Comparison of ENCODE assay signal across 1 cellular context in the genomic region with DNA sequence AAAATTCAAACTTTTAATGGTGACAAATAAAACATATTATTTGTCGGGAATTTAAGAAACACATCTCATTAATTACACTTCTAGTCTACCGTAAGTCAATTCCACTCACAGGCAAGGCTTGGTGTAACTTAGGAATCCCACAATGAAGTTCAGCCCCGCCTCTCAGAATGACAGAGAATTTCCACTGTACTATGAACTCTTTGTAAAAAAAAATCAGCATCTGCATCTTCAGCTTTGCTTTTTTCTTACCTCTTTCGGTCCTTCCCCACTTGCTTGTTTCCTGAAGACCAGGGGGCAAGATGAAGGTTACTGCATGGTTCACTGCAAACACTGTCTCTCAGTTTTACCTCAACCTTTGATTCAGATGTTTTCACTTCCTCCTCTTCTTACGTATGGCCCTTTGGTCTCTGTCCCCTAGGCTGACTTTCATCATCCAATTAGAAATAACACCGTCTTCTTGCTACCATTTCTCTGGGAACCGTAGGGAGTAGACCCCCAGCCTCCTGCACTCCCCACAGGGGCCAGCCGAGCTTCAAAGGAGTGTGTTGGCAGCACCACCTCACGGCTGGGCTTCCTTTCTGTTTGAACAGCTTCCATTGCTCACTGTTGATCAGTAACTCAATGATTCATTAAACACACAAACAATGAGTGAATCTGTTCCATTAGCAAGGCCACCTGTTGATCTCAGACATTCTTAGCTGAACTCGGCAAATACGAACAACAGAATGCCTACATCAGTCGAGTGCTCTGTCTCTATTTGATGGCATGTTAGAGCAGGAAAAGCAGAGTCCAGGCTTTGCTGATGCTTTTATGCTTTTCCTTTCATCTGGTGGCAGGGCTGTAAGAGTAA.
A peak's percentile ranks its signal among the peaks of the same experiment; 100 is the strongest.
TF ChIP-seq lines count a peak whose summit lies in the region.

No MANE protein-coding gene starts in this region.

TF ChIP-seq in HepG2, 621 proteins besides CTCF, POLR2A, EP300 and RAD21 (continued from another document and continues in another):
- TF ChIP-seq, protein P1, sequence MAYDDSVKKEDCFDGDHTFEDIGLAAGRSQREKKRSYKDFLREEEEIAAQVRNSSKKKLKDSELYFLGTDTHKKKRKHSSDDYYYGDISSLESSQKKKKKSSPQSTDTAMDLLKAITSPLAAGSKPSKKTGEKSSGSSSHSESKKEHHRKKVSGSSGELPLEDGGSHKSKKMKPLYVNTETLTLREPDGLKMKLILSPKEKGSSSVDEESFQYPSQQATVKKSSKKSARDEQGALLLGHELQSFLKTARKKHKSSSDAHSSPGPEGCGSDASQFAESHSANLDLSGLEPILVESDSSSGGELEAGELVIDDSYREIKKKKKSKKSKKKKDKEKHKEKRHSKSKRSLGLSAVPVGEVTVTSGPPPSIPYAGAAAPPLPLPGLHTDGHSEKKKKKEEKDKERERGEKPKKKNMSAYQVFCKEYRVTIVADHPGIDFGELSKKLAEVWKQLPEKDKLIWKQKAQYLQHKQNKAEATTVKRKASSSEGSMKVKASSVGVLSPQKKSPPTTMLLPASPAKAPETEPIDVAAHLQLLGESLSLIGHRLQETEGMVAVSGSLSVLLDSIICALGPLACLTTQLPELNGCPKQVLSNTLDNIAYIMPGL (CRISPR knock-in tag; IDR thresholded peaks at IDR 0.05; ENCODE audit: borderline replicate concordance in 1 of 2, low read depth in 1 of 2): peak; percentile 12 to 69; a peak in 2 of 4 replicates
- peak; percentile 52; the same call in 1 of the 2 replicates for TF ChIP-seq CC2D1A (CRISPR knock-in tag; IDR thresholded peaks at IDR 0.05)
- TF ChIP-seq PHF21A (CRISPR knock-in tag; IDR thresholded peaks at IDR 0.05): peak; percentile 98
- peak; percentile 22; the same call in 1 of the 2 replicates for TF ChIP-seq KDM2A (CRISPR knock-in tag; IDR thresholded peaks at IDR 0.05; ENCODE audit: borderline replicate concordance, low read depth)
- TF ChIP-seq, protein P2, sequence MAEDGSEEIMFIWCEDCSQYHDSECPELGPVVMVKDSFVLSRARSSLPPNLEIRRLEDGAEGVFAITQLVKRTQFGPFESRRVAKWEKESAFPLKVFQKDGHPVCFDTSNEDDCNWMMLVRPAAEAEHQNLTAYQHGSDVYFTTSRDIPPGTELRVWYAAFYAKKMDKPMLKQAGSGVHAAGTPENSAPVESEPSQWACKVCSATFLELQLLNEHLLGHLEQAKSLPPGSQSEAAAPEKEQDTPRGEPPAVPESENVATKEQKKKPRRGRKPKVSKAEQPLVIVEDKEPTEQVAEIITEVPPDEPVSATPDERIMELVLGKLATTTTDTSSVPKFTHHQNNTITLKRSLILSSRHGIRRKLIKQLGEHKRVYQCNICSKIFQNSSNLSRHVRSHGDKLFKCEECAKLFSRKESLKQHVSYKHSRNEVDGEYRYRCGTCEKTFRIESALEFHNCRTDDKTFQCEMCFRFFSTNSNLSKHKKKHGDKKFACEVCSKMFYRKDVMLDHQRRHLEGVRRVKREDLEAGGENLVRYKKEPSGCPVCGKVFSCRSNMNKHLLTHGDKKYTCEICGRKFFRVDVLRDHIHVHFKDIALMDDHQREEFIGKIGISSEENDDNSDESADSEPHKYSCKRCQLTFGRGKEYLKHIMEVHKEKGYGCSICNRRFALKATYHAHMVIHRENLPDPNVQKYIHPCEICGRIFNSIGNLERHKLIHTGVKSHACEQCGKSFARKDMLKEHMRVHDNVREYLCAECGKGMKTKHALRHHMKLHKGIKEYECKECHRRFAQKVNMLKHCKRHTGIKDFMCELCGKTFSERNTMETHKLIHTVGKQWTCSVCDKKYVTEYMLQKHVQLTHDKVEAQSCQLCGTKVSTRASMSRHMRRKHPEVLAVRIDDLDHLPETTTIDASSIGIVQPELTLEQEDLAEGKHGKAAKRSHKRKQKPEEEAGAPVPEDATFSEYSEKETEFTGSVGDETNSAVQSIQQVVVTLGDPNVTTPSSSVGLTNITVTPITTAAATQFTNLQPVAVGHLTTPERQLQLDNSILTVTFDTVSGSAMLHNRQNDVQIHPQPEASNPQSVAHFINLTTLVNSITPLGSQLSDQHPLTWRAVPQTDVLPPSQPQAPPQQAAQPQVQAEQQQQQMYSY (CRISPR knock-in tag; IDR thresholded peaks at IDR 0.05): peak; percentile 48; the same call in 1 of the 2 replicates
- TF ChIP-seq, protein P3, sequence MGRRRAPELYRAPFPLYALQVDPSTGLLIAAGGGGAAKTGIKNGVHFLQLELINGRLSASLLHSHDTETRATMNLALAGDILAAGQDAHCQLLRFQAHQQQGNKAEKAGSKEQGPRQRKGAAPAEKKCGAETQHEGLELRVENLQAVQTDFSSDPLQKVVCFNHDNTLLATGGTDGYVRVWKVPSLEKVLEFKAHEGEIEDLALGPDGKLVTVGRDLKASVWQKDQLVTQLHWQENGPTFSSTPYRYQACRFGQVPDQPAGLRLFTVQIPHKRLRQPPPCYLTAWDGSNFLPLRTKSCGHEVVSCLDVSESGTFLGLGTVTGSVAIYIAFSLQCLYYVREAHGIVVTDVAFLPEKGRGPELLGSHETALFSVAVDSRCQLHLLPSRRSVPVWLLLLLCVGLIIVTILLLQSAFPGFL (CRISPR knock-in tag; IDR thresholded peaks at IDR 0.05): no peak
- TF ChIP-seq, protein P4, sequence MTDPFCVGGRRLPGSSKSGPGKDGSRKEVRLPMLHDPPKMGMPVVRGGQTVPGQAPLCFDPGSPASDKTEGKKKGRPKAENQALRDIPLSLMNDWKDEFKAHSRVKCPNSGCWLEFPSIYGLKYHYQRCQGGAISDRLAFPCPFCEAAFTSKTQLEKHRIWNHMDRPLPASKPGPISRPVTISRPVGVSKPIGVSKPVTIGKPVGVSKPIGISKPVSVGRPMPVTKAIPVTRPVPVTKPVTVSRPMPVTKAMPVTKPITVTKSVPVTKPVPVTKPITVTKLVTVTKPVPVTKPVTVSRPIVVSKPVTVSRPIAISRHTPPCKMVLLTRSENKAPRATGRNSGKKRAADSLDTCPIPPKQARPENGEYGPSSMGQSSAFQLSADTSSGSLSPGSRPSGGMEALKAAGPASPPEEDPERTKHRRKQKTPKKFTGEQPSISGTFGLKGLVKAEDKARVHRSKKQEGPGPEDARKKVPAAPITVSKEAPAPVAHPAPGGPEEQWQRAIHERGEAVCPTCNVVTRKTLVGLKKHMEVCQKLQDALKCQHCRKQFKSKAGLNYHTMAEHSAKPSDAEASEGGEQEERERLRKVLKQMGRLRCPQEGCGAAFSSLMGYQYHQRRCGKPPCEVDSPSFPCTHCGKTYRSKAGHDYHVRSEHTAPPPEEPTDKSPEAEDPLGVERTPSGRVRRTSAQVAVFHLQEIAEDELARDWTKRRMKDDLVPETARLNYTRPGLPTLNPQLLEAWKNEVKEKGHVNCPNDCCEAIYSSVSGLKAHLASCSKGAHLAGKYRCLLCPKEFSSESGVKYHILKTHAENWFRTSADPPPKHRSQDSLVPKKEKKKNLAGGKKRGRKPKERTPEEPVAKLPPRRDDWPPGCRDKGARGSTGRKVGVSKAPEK (CRISPR knock-in tag; IDR thresholded peaks at IDR 0.05; ENCODE audit: borderline replicate concordance): peak; percentile 90; the same call in 1 of the 2 replicates
- no peak for TF ChIP-seq ZNF17 (CRISPR knock-in tag; IDR thresholded peaks at IDR 0.05)
- TF ChIP-seq MBD4 (IDR thresholded peaks at IDR 0.05; ENCODE audit: borderline replicate concordance, low read length): 0 out of 2 replicates have a peak, but pooled peaks have one; percentile 34
- TF ChIP-seq HIVEP1 (CRISPR knock-in tag; IDR thresholded peaks at IDR 0.05): peak; percentile 63; the same call in 1 of the 2 replicates
- TF ChIP-seq CBX5 (CRISPR knock-in tag; IDR thresholded peaks at IDR 0.05; ENCODE audit: borderline replicate concordance): peak; percentile 96; the same call in 1 of the 2 replicates
- TF ChIP-seq, protein P5, sequence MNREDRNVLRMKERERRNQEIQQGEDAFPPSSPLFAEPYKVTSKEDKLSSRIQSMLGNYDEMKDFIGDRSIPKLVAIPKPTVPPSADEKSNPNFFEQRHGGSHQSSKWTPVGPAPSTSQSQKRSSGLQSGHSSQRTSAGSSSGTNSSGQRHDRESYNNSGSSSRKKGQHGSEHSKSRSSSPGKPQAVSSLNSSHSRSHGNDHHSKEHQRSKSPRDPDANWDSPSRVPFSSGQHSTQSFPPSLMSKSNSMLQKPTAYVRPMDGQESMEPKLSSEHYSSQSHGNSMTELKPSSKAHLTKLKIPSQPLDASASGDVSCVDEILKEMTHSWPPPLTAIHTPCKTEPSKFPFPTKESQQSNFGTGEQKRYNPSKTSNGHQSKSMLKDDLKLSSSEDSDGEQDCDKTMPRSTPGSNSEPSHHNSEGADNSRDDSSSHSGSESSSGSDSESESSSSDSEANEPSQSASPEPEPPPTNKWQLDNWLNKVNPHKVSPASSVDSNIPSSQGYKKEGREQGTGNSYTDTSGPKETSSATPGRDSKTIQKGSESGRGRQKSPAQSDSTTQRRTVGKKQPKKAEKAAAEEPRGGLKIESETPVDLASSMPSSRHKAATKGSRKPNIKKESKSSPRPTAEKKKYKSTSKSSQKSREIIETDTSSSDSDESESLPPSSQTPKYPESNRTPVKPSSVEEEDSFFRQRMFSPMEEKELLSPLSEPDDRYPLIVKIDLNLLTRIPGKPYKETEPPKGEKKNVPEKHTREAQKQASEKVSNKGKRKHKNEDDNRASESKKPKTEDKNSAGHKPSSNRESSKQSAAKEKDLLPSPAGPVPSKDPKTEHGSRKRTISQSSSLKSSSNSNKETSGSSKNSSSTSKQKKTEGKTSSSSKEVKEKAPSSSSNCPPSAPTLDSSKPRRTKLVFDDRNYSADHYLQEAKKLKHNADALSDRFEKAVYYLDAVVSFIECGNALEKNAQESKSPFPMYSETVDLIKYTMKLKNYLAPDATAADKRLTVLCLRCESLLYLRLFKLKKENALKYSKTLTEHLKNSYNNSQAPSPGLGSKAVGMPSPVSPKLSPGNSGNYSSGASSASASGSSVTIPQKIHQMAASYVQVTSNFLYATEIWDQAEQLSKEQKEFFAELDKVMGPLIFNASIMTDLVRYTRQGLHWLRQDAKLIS (CRISPR knock-in tag; IDR thresholded peaks at IDR 0.05): no peak; the same call in 1 of the 2 replicates
- TF ChIP-seq, protein P6, sequence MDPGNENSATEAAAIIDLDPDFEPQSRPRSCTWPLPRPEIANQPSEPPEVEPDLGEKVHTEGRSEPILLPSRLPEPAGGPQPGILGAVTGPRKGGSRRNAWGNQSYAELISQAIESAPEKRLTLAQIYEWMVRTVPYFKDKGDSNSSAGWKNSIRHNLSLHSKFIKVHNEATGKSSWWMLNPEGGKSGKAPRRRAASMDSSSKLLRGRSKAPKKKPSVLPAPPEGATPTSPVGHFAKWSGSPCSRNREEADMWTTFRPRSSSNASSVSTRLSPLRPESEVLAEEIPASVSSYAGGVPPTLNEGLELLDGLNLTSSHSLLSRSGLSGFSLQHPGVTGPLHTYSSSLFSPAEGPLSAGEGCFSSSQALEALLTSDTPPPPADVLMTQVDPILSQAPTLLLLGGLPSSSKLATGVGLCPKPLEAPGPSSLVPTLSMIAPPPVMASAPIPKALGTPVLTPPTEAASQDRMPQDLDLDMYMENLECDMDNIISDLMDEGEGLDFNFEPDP (CRISPR knock-in tag; conservative IDR thresholded peaks at IDR 0.05): no peak
- TF ChIP-seq, protein P7, sequence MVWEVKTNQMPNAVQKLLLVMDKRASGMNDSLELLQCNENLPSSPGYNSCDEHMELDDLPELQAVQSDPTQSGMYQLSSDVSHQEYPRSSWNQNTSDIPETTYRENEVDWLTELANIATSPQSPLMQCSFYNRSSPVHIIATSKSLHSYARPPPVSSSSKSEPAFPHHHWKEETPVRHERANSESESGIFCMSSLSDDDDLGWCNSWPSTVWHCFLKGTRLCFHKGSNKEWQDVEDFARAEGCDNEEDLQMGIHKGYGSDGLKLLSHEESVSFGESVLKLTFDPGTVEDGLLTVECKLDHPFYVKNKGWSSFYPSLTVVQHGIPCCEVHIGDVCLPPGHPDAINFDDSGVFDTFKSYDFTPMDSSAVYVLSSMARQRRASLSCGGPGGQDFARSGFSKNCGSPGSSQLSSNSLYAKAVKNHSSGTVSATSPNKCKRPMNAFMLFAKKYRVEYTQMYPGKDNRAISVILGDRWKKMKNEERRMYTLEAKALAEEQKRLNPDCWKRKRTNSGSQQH (CRISPR knock-in tag; IDR thresholded peaks at IDR 0.05; ENCODE audit: low read depth): no peak
- TF ChIP-seq ZFP36 (IDR thresholded peaks at IDR 0.05; ENCODE audit: borderline replicate concordance, low read depth, low read length, partially characterized antibody): no peak
- TF ChIP-seq ESRRA (CRISPR knock-in tag; IDR thresholded peaks at IDR 0.05; ENCODE audit: low read depth): peak; percentile 58; the same call in 1 of the 2 replicates
- TF ChIP-seq JARID2 (CRISPR knock-in tag; IDR thresholded peaks at IDR 0.05; ENCODE audit: insufficient replicate concordance): peak; percentile 63
- TF ChIP-seq TOE1 (CRISPR knock-in tag; IDR thresholded peaks at IDR 0.05): 0 out of 2 replicates have a peak, but pooled peaks have one; percentile 78
- peak; percentile 60; the same call in 1 of the 2 replicates for TF ChIP-seq SRF (IDR thresholded peaks at IDR 0.05; ENCODE audit: low read depth, low read length)
- no peak for TF ChIP-seq FIP1L1 (IDR thresholded peaks at IDR 0.05; ENCODE audit: borderline replicate concordance, insufficient read depth, low read depth, low read length)
- TF ChIP-seq, protein P8, sequence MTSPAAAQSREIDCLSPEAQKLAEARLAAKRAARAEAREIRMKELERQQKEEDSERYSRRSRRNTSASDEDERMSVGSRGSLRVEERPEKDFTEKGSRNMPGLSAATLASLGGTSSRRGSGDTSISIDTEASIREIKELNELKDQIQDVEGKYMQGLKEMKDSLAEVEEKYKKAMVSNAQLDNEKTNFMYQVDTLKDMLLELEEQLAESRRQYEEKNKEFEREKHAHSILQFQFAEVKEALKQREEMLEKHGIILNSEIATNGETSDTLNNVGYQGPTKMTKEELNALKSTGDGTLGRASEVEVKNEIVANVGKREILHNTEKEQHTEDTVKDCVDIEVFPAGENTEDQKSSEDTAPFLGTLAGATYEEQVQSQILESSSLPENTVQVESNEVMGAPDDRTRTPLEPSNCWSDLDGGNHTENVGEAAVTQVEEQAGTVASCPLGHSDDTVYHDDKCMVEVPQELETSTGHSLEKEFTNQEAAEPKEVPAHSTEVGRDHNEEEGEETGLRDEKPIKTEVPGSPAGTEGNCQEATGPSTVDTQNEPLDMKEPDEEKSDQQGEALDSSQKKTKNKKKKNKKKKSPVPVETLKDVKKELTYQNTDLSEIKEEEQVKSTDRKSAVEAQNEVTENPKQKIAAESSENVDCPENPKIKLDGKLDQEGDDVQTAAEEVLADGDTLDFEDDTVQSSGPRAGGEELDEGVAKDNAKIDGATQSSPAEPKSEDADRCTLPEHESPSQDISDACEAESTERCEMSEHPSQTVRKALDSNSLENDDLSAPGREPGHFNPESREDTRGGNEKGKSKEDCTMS (CRISPR knock-in tag; conservative IDR thresholded peaks at IDR 0.05): no peak
- peak; percentile 76; the same call in 1 of the 2 replicates for TF ChIP-seq CBFB (CRISPR knock-in tag; IDR thresholded peaks at IDR 0.05)
- TF ChIP-seq ZNF749 (CRISPR knock-in tag; IDR thresholded peaks at IDR 0.05; ENCODE audit: borderline replicate concordance): no peak
